In the genomic region with DNA sequence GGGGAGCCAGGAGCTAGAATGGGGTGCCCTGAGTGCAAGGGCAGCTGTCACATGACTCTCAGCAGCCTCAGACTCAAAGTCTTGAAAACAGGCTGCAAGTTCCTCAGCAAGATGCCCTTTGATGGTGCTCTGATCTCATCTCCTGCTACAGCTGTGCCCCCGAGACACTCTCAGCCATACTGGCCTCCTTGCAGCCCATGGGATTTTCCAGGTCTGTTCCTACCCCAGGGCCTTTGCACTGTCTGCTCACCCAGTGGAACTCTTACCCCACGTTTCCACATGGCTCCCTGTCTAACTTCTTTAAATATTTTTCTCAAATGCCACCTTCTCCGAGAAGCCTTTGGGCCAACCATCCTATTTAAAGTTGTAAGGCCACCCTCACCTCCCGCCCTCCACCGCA, we compare ENCODE assay signal across 8 cellular contexts.
"Had no signal": no experiment of that assay in that cellular context is flagged by ENCODE, and none has a peak within 500 bp of the region (broad histone marks: within the 10 kb centered on the region; RNA-seq: fewer than 3 reads in every experiment).

No MANE protein-coding gene starts in this region.

- ATAC-seq: HCT116 had no signal

- DNase-seq: GOT3, H7, KBM-7 had no signal

- H3K4me3 ChIP-seq: GM23248, HAP-1 had no signal

- H3K9ac ChIP-seq: GM23248, KMS-11 had no signal

- H3K27ac ChIP-seq: GM23248, HL-60, KMS-11 had no signal

- H3K9me3 ChIP-seq: HAP-1 had no signal

- H3K36me3 ChIP-seq: HAP-1 had no signal

- H3K4me1 ChIP-seq: HAP-1 had no signal

- H3K4me2 ChIP-seq: KMS-11 had no signal

- H2AFZ ChIP-seq: GM23248 had no signal
